In genomic region chr2:12862541-12862940, GRCh38 we compare ENCODE assay signal across 22 cellular contexts.
"Had no signal": no experiment of that assay in that cellular context is flagged by ENCODE, and none has a peak within 500 bp of the region (broad histone marks: within the 10 kb centered on the region; RNA-seq: fewer than 3 reads in every experiment).

No MANE protein-coding gene starts in this region.

- H3K4me3 ChIP-seq: MG63, SJSA1, SK-N-MC had no signal

- H3K27me3 ChIP-seq: MG63, SJSA1 had no signal

- H3K27ac ChIP-seq: HL-60, SJSA1, SK-N-MC had no signal

- H3K36me3 ChIP-seq: SJSA1 had no signal

- DNase-seq: KBM-7, MG63, NCI-H1092, NCI-H1105 treated with DMSO at 0.1 percent for 48 hours, NCI-H1417 treated with DMSO at 0.1 percent for 48 hours, NCI-H146, NCI-H1694 treated with DMSO at 0.1 percent for 48 hours, NCI-H1930, NCI-H2081, NCI-H2107, NCI-H2227 treated with DMSO at 0.1 percent for 48 hours, NCI-H446, NCI-H510A, NCI-H524 treated with DMSO at 0.1 percent for 48 hours, NCI-H69, NCI-H774, Right ventricle myocardium superior, RPMI8226, SIG-M5 had no signal
